Comparison of ENCODE assay signal across 8 cellular contexts in genomic region chr22:30325724-30326703, GRCh38. TPM values are rescaled to one million over a fixed set of nuclear protein-coding genes. Genes with fewer than 3 reads are reported as not detected.
DNase-seq lines count a peak whose midpoint lies in the region; ATAC-seq and TF ChIP-seq lines count a peak whose summit lies in the region.

No MANE protein-coding gene starts in this region.

- H3K4me3 ChIP-seq in coronary artery (peak overlapping the region; percentile 85), mesendoderm (ENCODE audit: low read length) (peak overlapping the region; percentile 80), aorta (ENCODE audit: low read length in 2 of 2) (peak overlapping the region; percentile 69 to 96)

- peak overlapping the region; percentile 77 for H3K4me2 ChIP-seq in mesendoderm (ENCODE audit: low read length)

- peaks cover 10% of the 10 kb centered on the region for H3K36me3 Mint-ChIP-seq in HFFc6 (ENCODE audit: low read depth)

- no CpG with 5 or more reads among the region's 48 CpGs for WGBS in mesendoderm (ENCODE audit: extremely low coverage, insufficient coverage, low lambda C conversion rate)
- WGBS in aorta, 2 donors, result 6 to 8% methylated on average over 40 to 48 of the region's 48 CpGs

- peak overlapping the region; percentile 87 for H3K56ac ChIP-seq in mesendoderm (ENCODE audit: low read length)

- H3K23ac ChIP-seq in mesendoderm (ENCODE audit: low read length), result no peak overlapping the region

- no peak for DNase-seq in HFFc6
- DNase-seq in OCI-M1 (lab: John Stamatoyannopoulos, UW), result peak; percentile 50
- peak; percentile 78 for DNase-seq in coronary artery (ENCODE audit: low spot score)
- no peak for DNase-seq in mesendoderm
- peak; percentile 64 for DNase-seq in aorta
- no peak for DNase-seq in cortex of kidney (lab: John Stamatoyannopoulos, UW)

- no peaks in the 10 kb centered on the region for H3K9me3 ChIP-seq in aorta (ENCODE audit: control insufficient read depth, low read length)

- H3K36me3 ChIP-seq in mesendoderm (ENCODE audit: control insufficient read depth, insufficient read depth, low read length) (no peaks in the 10 kb centered on the region), aorta (ENCODE audit: control insufficient read depth in 1 of 2, insufficient read depth in 2 of 2, low read length in 1 of 2) (no peaks in the 10 kb centered on the region)

- H2AK5ac ChIP-seq in mesendoderm (ENCODE audit: low read length), result no peak overlapping the region

- no peak overlapping the region for H4K5ac ChIP-seq in mesendoderm (ENCODE audit: low read length)

- no peaks in the 10 kb centered on the region for H3K79me2 ChIP-seq in mesendoderm (ENCODE audit: control insufficient read depth, insufficient read depth, low read length)

- peak overlapping the region; percentile 86 for H3K27ac Mint-ChIP-seq in HFFc6

- no peak overlapping the region for H2BK15ac ChIP-seq in mesendoderm (replicated peaks; ENCODE audit: low read depth)

- ATAC-seq in GM18502 (IDR thresholded peaks at IDR 0.05; ENCODE audit: poor library complexity, unreplicated experiment), result peak; percentile 30
- ATAC-seq in aorta (ENCODE audit: low FRiP score), result peak; percentile 71
- no peak for ATAC-seq in HG03520 (IDR thresholded peaks at IDR 0.05; ENCODE audit: unreplicated experiment)

- peak overlapping the region; percentile 92 to 93 for H3K27ac ChIP-seq in coronary artery
- peak overlapping the region; percentile 31 for H3K27ac ChIP-seq in mesendoderm (ENCODE audit: low read depth, low read length)
- peak overlapping the region; percentile 33 to 91 for H3K27ac ChIP-seq in aorta (ENCODE audit: low read depth in 1 of 2, low read length in 2 of 2)

- no peaks in the 10 kb centered on the region for H3K4me1 ChIP-seq in mesendoderm (ENCODE audit: control insufficient read depth, low read depth, low read length)
- peaks cover 0 to 2% of the 10 kb centered on the region in 2 donors for H3K4me1 ChIP-seq in aorta (ENCODE audit: control insufficient read depth in 1 of 2, insufficient read depth in 2 of 2, low read length in 2 of 2)

- H3K9me3 Mint-ChIP-seq in HFFc6, result no peaks in the 10 kb centered on the region

- H3K27me3 ChIP-seq in mesendoderm (ENCODE audit: insufficient read depth, low read length, poor library complexity) (no peaks in the 10 kb centered on the region), aorta (ENCODE audit: control insufficient read depth in 1 of 2, insufficient read depth in 2 of 2, low read length in 1 of 2) (no peaks in the 10 kb centered on the region)

- intact Hi-C loops in aorta (cut with DNase I), result loop anchor here (1.0 to 5.0 kb wide), 4 partner anchors 21 to 39 kb away; partner anchors contain the start of genes CASTOR1 (in 2 of the 2), CCDC157 (in 1 of the 2) and SF3A1 (in 1 of the 2)

- H3K9ac ChIP-seq in mesendoderm (ENCODE audit: low read length), result peak overlapping the region; percentile 88

- H2BK5ac ChIP-seq in mesendoderm (ENCODE audit: low read length), result no peak overlapping the region

- H2BK120ac ChIP-seq in mesendoderm (ENCODE audit: low read depth, low read length), result no peak overlapping the region

- H3K18ac ChIP-seq in mesendoderm (ENCODE audit: low read length), result peak overlapping the region; percentile 29

- H3K27me3 Mint-ChIP-seq in HFFc6 (ENCODE audit: insufficient read depth), result no peaks in the 10 kb centered on the region; the same call in 1 of the 2 replicates

- H3K4me3 Mint-ChIP-seq in HFFc6, result peak overlapping the region; percentile 87

- H4K8ac ChIP-seq in mesendoderm (ENCODE audit: low read depth, low read length), result no peak overlapping the region

- TF ChIP-seq CTCF in HFFc6 (IDR thresholded peaks at IDR 0.05) (no peak), coronary artery (IDR thresholded peaks at IDR 0.05) (no peak)

- peaks cover 48% of the 10 kb centered on the region for H3K4me1 Mint-ChIP-seq in HFFc6 (ENCODE audit: low read depth)

- peak overlapping the region; percentile 38 for H3K4ac ChIP-seq in mesendoderm (ENCODE audit: low read depth, low read length)

- no peaks in the 10 kb centered on the region for H3K79me1 ChIP-seq in mesendoderm (ENCODE audit: low read length)

RNA-seq across cellular contexts. Expression of gene TBC1D10A, which starts 0.7 kb away (rescaled TPM):
- 10 to 100 TPM; 15.6 to 20.6 (median 16.7) TPM for total RNA-seq in HFFc6 (2021; fragmentation: NEBNext Ultra II Directional; extraction: Animal tissue kit (Norgen Biotek cat#: 25700))
- polyA plus RNA-seq in mesendoderm (2013, experiment 1 of 2), result 2.7 TPM
- polyA plus RNA-seq in mesendoderm (2013, experiment 2 of 2), result 2.6 TPM
- 10 to 100 TPM; 32.9 to 45.5 TPM for total RNA-seq in aorta
- 10 to 100 TPM; 16.7 to 22.1 TPM for polyA plus RNA-seq in aorta

RNA-seq across cellular contexts. Expression of gene SF3A1, which starts 30.7 kb away (rescaled TPM):
- 100 to 1,000 TPM; 166 to 197 (median 181) TPM for total RNA-seq in HFFc6 (2021; fragmentation: NEBNext Ultra II Directional; extraction: Animal tissue kit (Norgen Biotek cat#: 25700))
- polyA plus RNA-seq in mesendoderm (2013, experiment 1 of 2), result 264 TPM
- polyA plus RNA-seq in mesendoderm (2013, experiment 2 of 2), result 276 TPM
- total RNA-seq in aorta, result 100 to 1,000 TPM; 112 to 116 TPM
- 10 to 100 TPM; 13.6 to 23.8 TPM for polyA plus RNA-seq in aorta

RNA-seq across cellular contexts. Expression of gene CCDC157, which starts 30.8 kb away (rescaled TPM):
- total RNA-seq in HFFc6 (2021; fragmentation: NEBNext Ultra II Directional; extraction: Animal tissue kit (Norgen Biotek cat#: 25700)), result 1 to 10 TPM; 1.4 to 1.6 (median 1.5) TPM
- polyA plus RNA-seq in mesendoderm (2013, experiment 1 of 2), result 2.6 TPM
- 2.6 TPM for polyA plus RNA-seq in mesendoderm (2013, experiment 2 of 2)
- 1 to 10 TPM in 1 of 2 donors, under 1 TPM in 1; 0.87 to 2.4 TPM for total RNA-seq in aorta
- 1 to 10 TPM; 1.0 to 3.6 TPM for polyA plus RNA-seq in aorta

RNA-seq across cellular contexts. Expression of gene CASTOR1, which starts 36.7 kb away (rescaled TPM):
- total RNA-seq in HFFc6 (2021; fragmentation: NEBNext Ultra II Directional; extraction: Animal tissue kit (Norgen Biotek cat#: 25700)), result 1 to 10 TPM; 4.5 to 8.1 (median 5.7) TPM
- polyA plus RNA-seq in mesendoderm (2013, experiment 1 of 2), result 3.3 TPM
- polyA plus RNA-seq in mesendoderm (2013, experiment 2 of 2), result 3.4 TPM
- total RNA-seq in aorta, result 10 to 100 TPM; 13.5 to 14.0 TPM
- 10 to 100 TPM in 1 of 2 donors, 1 to 10 TPM in 1; 4.0 to 13.4 TPM for polyA plus RNA-seq in aorta

RNA-seq across cellular contexts. Expression of gene OSM, which starts 59.4 kb away (rescaled TPM):
- not detected for total RNA-seq in HFFc6 (2021; fragmentation: NEBNext Ultra II Directional; extraction: Animal tissue kit (Norgen Biotek cat#: 25700))
- not detected for polyA plus RNA-seq in mesendoderm (2013, experiment 1 of 2)
- not detected for polyA plus RNA-seq in mesendoderm (2013, experiment 2 of 2)
- 1 to 10 TPM; 1.4 to 3.9 TPM for total RNA-seq in aorta
- 1 to 10 TPM; 1.4 to 1.6 TPM for polyA plus RNA-seq in aorta

Comparison
In these comparisons a context has a peak if more than half of its experiments do, and no peak if none do; other contexts are left out.
1. DNase-seq: peak in OCI-M1 (single experiment), coronary artery (single experiment) and aorta (2 of 2); none in HFFc6 (single experiment), mesendoderm (single experiment) and cortex of kidney (single experiment).
2. H3K27ac ChIP-seq: peak in every context shown above with its lines; median percentile 92 in coronary artery; 62 in aorta; 31 in mesendoderm.
3. Peak in every context shown above with its lines, with median percentiles within 50 percentile points of each other: H3K4me3 ChIP-seq.